In genomic region chr18:30280861-30281470, GRCh38 we compare ENCODE assay signal across 9 cellular contexts.
DNase-seq lines count a peak whose midpoint lies in the region; ATAC-seq and TF ChIP-seq lines count a peak whose summit lies in the region.
"Had no signal": no experiment of that assay in that cellular context is flagged by ENCODE, and none has a peak within 500 bp of the region (broad histone marks: within the 10 kb centered on the region; RNA-seq: fewer than 3 reads in every experiment).

No MANE protein-coding gene starts in this region.

- no peaks in the 10 kb centered on the region for H3F3A ChIP-seq in PC-9 (ENCODE audit: insufficient read depth, low read depth)

- CTCF ChIA-PET in PC-9 (lab: Charles Lee): interaction anchor here (1.5 kb wide), 1 partner anchor 406 kb away, joined by 5 read pairs; no protein-coding TSS in a partner anchor

- TF ChIP-seq POLR2A in esophagus muscularis mucosa (IDR thresholded peaks at IDR 0.05; ENCODE audit: low read depth): no peak

- no peaks in the 10 kb centered on the region for H3K36me3 ChIP-seq in PC-9 (ENCODE audit: low read depth)
- no peaks in the 10 kb centered on the region for H3K36me3 ChIP-seq in esophagus muscularis mucosa
- H3K36me3 ChIP-seq: BLaER1 had no signal

- 53% methylated on average over 5 of the region's 5 CpGs for WGBS in esophagus muscularis mucosa

- ATAC-seq in HG03135 (IDR thresholded peaks at IDR 0.05; ENCODE audit: unreplicated experiment) (no peak), GM19395 (IDR thresholded peaks at IDR 0.05; ENCODE audit: unreplicated experiment) (no peak)

- no peaks in the 10 kb centered on the region for H3K9me2 ChIP-seq in PC-9 (ENCODE audit: insufficient read depth)

- no peak overlapping the region for H3K27ac ChIP-seq in PC-9
- no peak overlapping the region for H3K27ac ChIP-seq in esophagus muscularis mucosa (replicated peaks in 1 of 4)
- H3K27ac ChIP-seq: BLaER1 had no signal

- H3K4me1 ChIP-seq in PC-9 (replicated peaks; ENCODE audit: insufficient read depth) (no peaks in the 10 kb centered on the region), esophagus muscularis mucosa (no peaks in the 10 kb centered on the region)
- H3K4me1 ChIP-seq: BLaER1 had no signal

- no peaks in the 10 kb centered on the region for H3K9me3 ChIP-seq in PC-9 (ENCODE audit: insufficient read depth, low read depth)
- no peaks in the 10 kb centered on the region for H3K9me3 ChIP-seq in esophagus muscularis mucosa
- H3K9me3 ChIP-seq: BLaER1 had no signal

- H3K79me2 ChIP-seq in PC-9 (ENCODE audit: low read depth): no peaks in the 10 kb centered on the region

- H4K20me1 ChIP-seq in PC-9 (ENCODE audit: insufficient read depth): no peaks in the 10 kb centered on the region
- H4K20me1 ChIP-seq: BLaER1 had no signal

- intact Hi-C loops in PC-9 (cut with micrococcal nuclease; ENCODE audit: unreplicated experiment) (loop anchor here (5.0 kb wide), 1 partner anchor 389 kb away; no protein-coding TSS in a partner anchor), esophagus muscularis mucosa (cut with DNase I) (no loop called here)

- H3K4me3 ChIP-seq in PC-9 (no peak overlapping the region), esophagus muscularis mucosa (no peak overlapping the region)
- H3K4me3 ChIP-seq: BLaER1 had no signal

- TF ChIP-seq EP300 in esophagus muscularis mucosa (IDR thresholded peaks at IDR 0.05): no peak

- DNase-seq in DMS 273 (lab: John Stamatoyannopoulos, UW; ENCODE audit: unreplicated experiment) (peak; percentile 68), DMS 273 treated with DMSO at 0.1 percent for 48 hours (lab: John Stamatoyannopoulos, UW) (no peak), HT-29 (ENCODE audit: low spot score) (peak; percentile 59), PC-9 (peak in 1 of 2 experiments; percentile 2), esophagus muscularis mucosa (ENCODE audit: extremely low spot score) (no peak), putamen (ENCODE audit: low spot score) (peak; percentile 35)

- TF ChIP-seq CTCF in PC-9 (conservative IDR thresholded peaks at IDR 0.05): peak; percentile 74
- TF ChIP-seq CTCF in esophagus muscularis mucosa (IDR thresholded peaks at IDR 0.05): peak; percentile 17 to 58 (median 41)

- no TSS peak for BruUV-seq in PC-9 (replicated peaks; lab: Mats Ljungman, UMichigan)

- POLR2A ChIA-PET in PC-9 (lab: Charles Lee; ENCODE audit: unreplicated experiment): no interaction called here

- no peak overlapping the region for H2AFZ ChIP-seq in PC-9

- H3K27me3 ChIP-seq in PC-9 (ENCODE audit: insufficient read depth, low read depth) (no peaks in the 10 kb centered on the region), esophagus muscularis mucosa (no peaks in the 10 kb centered on the region)
- H3K27me3 ChIP-seq: BLaER1 had no signal

- H3K4me2 ChIP-seq in PC-9: no peak overlapping the region
- H3K4me2 ChIP-seq: BLaER1 had no signal

Comparison
In these comparisons a context has a peak if more than half of its experiments do, and no peak if none do; other contexts are left out.
1. DNase-seq: peak in DMS 273 (single experiment), HT-29 (single experiment) and putamen (single experiment); none in DMS 273 treated with DMSO at 0.1 percent for 48 hours (single experiment) and esophagus muscularis mucosa (single experiment).